16 cellular contexts compared by ENCODE assay signal in genomic region chr4:180798016-180798574, GRCh38.
DNase-seq lines count a peak whose midpoint lies in the region; ATAC-seq and TF ChIP-seq lines count a peak whose summit lies in the region.
"Had no signal": no experiment of that assay in that cellular context is flagged by ENCODE, and none has a peak within 500 bp of the region (broad histone marks: within the 10 kb centered on the region; RNA-seq: fewer than 3 reads in every experiment).

No MANE protein-coding gene starts in this region.

- H3K27ac Mint-ChIP-seq in MCF 10A (ENCODE audit: low read depth, unreplicated experiment) = no peak overlapping the region
- H3K27ac Mint-ChIP-seq in WTC11 = peak overlapping the region; percentile 64
- no peak overlapping the region for H3K27ac Mint-ChIP-seq in CD8-positive, alpha-beta memory T cell

- ATAC-seq in WTC11 = peak; percentile 72
- no peak for ATAC-seq in GM21737 (IDR thresholded peaks at IDR 0.05; ENCODE audit: unreplicated experiment)
- no peak for ATAC-seq in GM21360 (IDR thresholded peaks at IDR 0.05; ENCODE audit: unreplicated experiment)
- ATAC-seq: SK-N-SH treated with all-trans-retinoic acid at 6 μM for 48 hours had no signal

- no peaks in the 10 kb centered on the region for H3K4me1 ChIP-seq in breast epithelium
- no peaks in the 10 kb centered on the region for H3K4me1 ChIP-seq in CD8-positive, alpha-beta memory T cell (ENCODE audit: insufficient read depth, low read length)

- H3K4me3 Mint-ChIP-seq in MCF 10A (ENCODE audit: unreplicated experiment) = no peak overlapping the region
- H3K4me3 Mint-ChIP-seq in WTC11 = no peak overlapping the region; the same call in 1 of the 2 replicates
- H3K4me3 Mint-ChIP-seq in CD8-positive, alpha-beta memory T cell = no peak overlapping the region

- intact Hi-C loops in MCF 10A (cut with micrococcal nuclease) (no loop called here), breast epithelium (cut with DNase I; ENCODE audit: low total_unique reads) (no loop called here)

- no TSS peak for BruUV-seq in MCF 10A (replicated peaks; lab: Mats Ljungman, UMichigan)

- no peaks in the 10 kb centered on the region for H3K27me3 ChIP-seq in breast epithelium
- no peaks in the 10 kb centered on the region for H3K27me3 ChIP-seq in CD8-positive, alpha-beta memory T cell (ENCODE audit: insufficient read depth, low read length, poor library complexity, severe bottlenecking)

- peak; percentile 11 for DNase-seq in MCF 10A (ENCODE audit: unreplicated experiment)
- no peak for DNase-seq in breast epithelium (ENCODE audit: low spot score in 2 of 2)
- DNase-seq in WTC11 (ENCODE audit: low spot score) = no peak
- peak; percentile 9 for DNase-seq in iPS DF 4.7 (ENCODE audit: extremely low read depth, low spot score)
- DNase-seq in CD8-positive, alpha-beta memory T cell = no peak
- DNase-seq: MV-4-11, NCI-H1105, NCI-H1436 treated with DMSO at 0.1 percent for 48 hours, NCI-H187 treated with DMSO at 0.1 percent for 48 hours, NCI-H446 treated with DMSO at 0.1 percent for 48 hours, NCI-H526, SIG-M5 had no signal

- CTCF ChIA-PET in MCF 10A (lab: Yijun Ruan, JAX) = interaction anchor here (0.7 to 1.5 kb wide), 2 partner anchors 29 to 41 kb away, joined by 3 to 6 read pairs; no protein-coding TSS in a partner anchor
- CTCF ChIA-PET in WTC11 (lab: Charles Lee) = interaction anchor here (1.6 kb wide), 1 partner anchor 11 kb away, joined by 4 read pairs; no protein-coding TSS in a partner anchor
- CTCF ChIA-PET in CD8-positive, alpha-beta memory T cell (lab: Charles Lee) = no interaction called here

- H3K4me1 Mint-ChIP-seq in MCF 10A (ENCODE audit: insufficient read depth, unreplicated experiment) (no peaks in the 10 kb centered on the region), WTC11 (peaks cover 53% of the 10 kb centered on the region)
- no peaks in the 10 kb centered on the region for H3K4me1 Mint-ChIP-seq in CD8-positive, alpha-beta memory T cell

- no peak overlapping the region for H3K4me3 ChIP-seq in breast epithelium
- H3K4me3 ChIP-seq in CD8-positive, alpha-beta memory T cell (ENCODE audit: low read length) = no peak overlapping the region

- TF ChIP-seq CTCF in MCF 10A (IDR thresholded peaks at IDR 0.05; ENCODE audit: unreplicated experiment) = no peak
- TF ChIP-seq CTCF in breast epithelium (IDR thresholded peaks at IDR 0.05) = no peak
- no peak for TF ChIP-seq CTCF in WTC11 (IDR thresholded peaks at IDR 0.05)

- no peak overlapping the region for H3K27ac ChIP-seq in breast epithelium
- H3K27ac ChIP-seq in CD8-positive, alpha-beta memory T cell (ENCODE audit: low read depth, low read length) = no peak overlapping the region
- H3K27ac ChIP-seq: HL-60 had no signal

- no peak for TF ChIP-seq POLR2A in breast epithelium (IDR thresholded peaks at IDR 0.05)

- POLR2A ChIA-PET in MCF 10A (lab: Yijun Ruan, JAX) = interaction anchor here (0.6 to 0.7 kb wide), 2 partner anchors 492 to 1465 kb away, joined by 3 read pairs; no protein-coding TSS in a partner anchor
- POLR2A ChIA-PET in WTC11 (lab: Charles Lee) = interaction anchor here (0.6 kb wide), 1 partner anchor 11 kb away, joined by 3 read pairs; no protein-coding TSS in a partner anchor
- POLR2A ChIA-PET in CD8-positive, alpha-beta memory T cell (lab: Charles Lee) = no interaction called here

- H3K27me3 Mint-ChIP-seq in MCF 10A (ENCODE audit: insufficient read depth, unreplicated experiment) = no peaks in the 10 kb centered on the region
- no peaks in the 10 kb centered on the region for H3K27me3 Mint-ChIP-seq in WTC11 (ENCODE audit: low read depth)
- H3K27me3 Mint-ChIP-seq in CD8-positive, alpha-beta memory T cell = no peaks in the 10 kb centered on the region

- no peaks in the 10 kb centered on the region for H3K36me3 Mint-ChIP-seq in MCF 10A (ENCODE audit: insufficient read depth, unreplicated experiment)
- no peaks in the 10 kb centered on the region for H3K36me3 Mint-ChIP-seq in WTC11
- no peaks in the 10 kb centered on the region for H3K36me3 Mint-ChIP-seq in CD8-positive, alpha-beta memory T cell

- H3K9me3 Mint-ChIP-seq in MCF 10A (ENCODE audit: unreplicated experiment) (no peaks in the 10 kb centered on the region), WTC11 (no peaks in the 10 kb centered on the region)
- H3K9me3 Mint-ChIP-seq in CD8-positive, alpha-beta memory T cell = peaks cover 2 to 11% (median 5%) of the 10 kb centered on the region in 5 donors

- H3K9me3 ChIP-seq in breast epithelium = no peaks in the 10 kb centered on the region
- no peaks in the 10 kb centered on the region for H3K9me3 ChIP-seq in CD8-positive, alpha-beta memory T cell (ENCODE audit: low read length)

- no peaks in the 10 kb centered on the region for H3K36me3 ChIP-seq in breast epithelium
- no peaks in the 10 kb centered on the region for H3K36me3 ChIP-seq in CD8-positive, alpha-beta memory T cell (ENCODE audit: insufficient read depth, low read length)

TF ChIP-seq in WTC11, 78 proteins besides CTCF, POLR2A, EP300 and RAD21:
- TF ChIP-seq FOXJ3 (CRISPR knock-in tag; IDR thresholded peaks at IDR 0.05; ENCODE audit: borderline replicate concordance) = no peak
- no peak for TF ChIP-seq IRF1 (CRISPR knock-in tag; IDR thresholded peaks at IDR 0.05)
- no peak for TF ChIP-seq E2F1 (CRISPR knock-in tag; IDR thresholded peaks at IDR 0.05)
- no peak for TF ChIP-seq PREB (CRISPR knock-in tag; IDR thresholded peaks at IDR 0.05; ENCODE audit: borderline replicate concordance)
- TF ChIP-seq ZBTB43 (CRISPR knock-in tag; IDR thresholded peaks at IDR 0.05) = no peak
- TF ChIP-seq RORB (CRISPR knock-in tag; IDR thresholded peaks at IDR 0.05) = no peak
- no peak for TF ChIP-seq FOXP4 (CRISPR knock-in tag; IDR thresholded peaks at IDR 0.05)

Comparison
In these comparisons a context has a peak if more than half of its experiments do, and no peak if none do; other contexts are left out.
1. DNase-seq: peak in MCF 10A (single experiment) and iPS DF 4.7 (single experiment); none in breast epithelium (0 of 2), WTC11 (single experiment) and CD8-positive, alpha-beta memory T cell (0 of 5).